ENCODE assay signal across 8 cellular contexts in the genomic region with DNA sequence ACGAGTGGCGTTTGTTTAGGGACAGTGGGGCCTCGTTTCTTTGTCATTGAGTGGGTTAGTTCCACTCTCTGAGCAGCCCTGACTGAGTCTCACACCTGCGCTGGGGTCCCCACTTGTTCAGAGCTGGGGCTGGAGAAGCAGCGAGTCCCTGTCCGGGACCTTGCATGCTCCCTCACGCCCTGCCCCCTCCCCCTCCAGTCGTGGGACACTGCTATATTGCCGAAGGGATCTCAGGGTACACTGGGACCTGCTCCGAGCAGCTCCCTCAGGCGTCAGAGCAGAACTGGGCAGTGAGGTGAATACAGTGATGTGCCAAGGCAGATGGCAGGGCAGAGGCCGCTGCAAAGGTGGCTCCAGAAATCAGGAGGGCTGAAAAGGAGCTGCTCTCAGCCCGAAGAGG. TPM values are rescaled to one million over a fixed set of nuclear protein-coding genes. Genes with fewer than 3 reads are reported as not detected.
DNase-seq lines count a peak whose midpoint lies in the region; ATAC-seq, FAIRE-seq and TF ChIP-seq lines count a peak whose summit lies in the region.

No MANE protein-coding gene starts in this region.

- H3K27me3 Mint-ChIP-seq in stimulated activated naive CD8-positive, alpha-beta T cell treated with anti-CD3 and anti-CD28 coated beads, Interleukin-15, amount 100 ng/mL, for 72 hours, result peaks cover 8% of the 10 kb centered on the region

- no peak for FAIRE-seq in GM12878 (lab: Jason Lieb, UNC)

- no peak for DNase-seq in activated CD4-positive, CD25-positive, alpha-beta regulatory T cell treated with anti-CD3 and anti-CD28 coated beads, Interleukin-2, amount 50 U/mL, for 72 hours
- no peak for DNase-seq in GM12878 (ENCODE audit: low read depth, low spot score)
- DNase-seq in stimulated activated naive CD8-positive, alpha-beta T cell treated with anti-CD3 and anti-CD28 coated beads, Interleukin-15, amount 100 ng/mL, for 72 hours, result no peak
- DNase-seq in NCI-H2196 treated with DMSO at 0.1 percent for 48 hours (lab: John Stamatoyannopoulos, UW; ENCODE audit: unreplicated experiment), result no peak
- DNase-seq in NCI-H146 (lab: John Stamatoyannopoulos, UW), result no peak
- no peak for DNase-seq in NCI-H1417 treated with DMSO at 0.1 percent for 48 hours (lab: John Stamatoyannopoulos, UW)

- H3K4me3 ChIP-seq in GM12878, result peak overlapping the region; percentile 41; the same call in 1 of the 2 replicates

- no peaks in the 10 kb centered on the region for H3K36me3 ChIP-seq in GM12878 (ENCODE audit: control insufficient read depth in 2 of 2, insufficient read depth in 2 of 2, low read length in 1 of 2)

- H3K4me1 ChIP-seq in GM12878 (ENCODE audit: control insufficient read depth, insufficient read depth, low read length), result peaks cover 57% of the 10 kb centered on the region

- no peaks in the 10 kb centered on the region for H3K9me3 ChIP-seq in GM12878 (replicated peaks; ENCODE audit: control insufficient read depth, insufficient read depth, low read length)

- H4K20me1 ChIP-seq in GM12878 (ENCODE audit: control insufficient read depth, insufficient read depth), result no peaks in the 10 kb centered on the region

- H3K9ac ChIP-seq in GM12878 (ENCODE audit: control insufficient read depth, insufficient read depth, low read length), result peak overlapping the region; percentile 21; the same call in 1 of the 2 replicates

- no peaks in the 10 kb centered on the region for H3K79me2 ChIP-seq in GM12878 (ENCODE audit: control insufficient read depth, insufficient read depth, low read length)

- POLR2A ChIA-PET in GM12878 (lab: Charles Lee), result interaction anchor here (0.7 to 7.4 kb wide), 7 partner anchors 12 to 59 kb away, joined by 3 to 112 read pairs (median 4); a partner anchor contains a TSS

- TSS peak; percentile 83 for BruUV-seq in GM12878 (replicated peaks; lab: Mats Ljungman, UMichigan)

- peak overlapping the region; percentile 38; the same call in 1 of the 2 replicates for H2AFZ ChIP-seq in GM12878 (ENCODE audit: control insufficient read depth, low read depth, low read length)

- TF ChIP-seq CTCF in GM12878 (IDR thresholded peaks at IDR 0.05 in 2 of 3, conservative IDR thresholded peaks at IDR 0.05 in 1 of 3; ENCODE audit: control insufficient read depth in 2 of 3, extremely low read depth in 1 of 3, insufficient read depth in 1 of 3, low read depth in 3 of 3, low read length in 3 of 3), result no peak

- no peak for TF ChIP-seq POLR2A in GM12878 (IDR thresholded peaks at IDR 0.05; ENCODE audit: low read depth, low read length)

- no peak for TF ChIP-seq EP300 in GM12878 (IDR thresholded peaks at IDR 0.05; ENCODE audit: borderline replicate concordance in 1 of 2, control insufficient read depth in 1 of 2, low read depth in 2 of 2, low read length in 2 of 2)

- SMC1A ChIA-PET in GM12878 (lab: Charles Lee; ENCODE audit: uncharacterized antibody, unreplicated experiment), result interaction anchor here (1.3 to 10.4 kb wide), 10 partner anchors 13 to 169 kb away, joined by 5 to 152 read pairs (median 34); a partner anchor contains a TSS

- peak overlapping the region; percentile 57 to 78 for H3K4me3 Mint-ChIP-seq in stimulated activated naive CD8-positive, alpha-beta T cell treated with anti-CD3 and anti-CD28 coated beads, Interleukin-15, amount 100 ng/mL, for 72 hours

- intact Hi-C loops in GM12878 (cut with micrococcal nuclease; ENCODE audit: unreplicated experiment), result loop anchor here (1.0 to 5.0 kb wide), 2 partner anchors 41 to 60 kb away; a partner anchor contains a TSS

- H3K4me1 Mint-ChIP-seq in stimulated activated naive CD8-positive, alpha-beta T cell treated with anti-CD3 and anti-CD28 coated beads, Interleukin-15, amount 100 ng/mL, for 72 hours, result peaks cover 94% of the 10 kb centered on the region

- peak overlapping the region; percentile 73 for H3K27ac ChIP-seq in GM12878 (ENCODE audit: control insufficient read depth, insufficient read depth)

- TF ChIP-seq RAD21 in GM12878 (IDR thresholded peaks at IDR 0.05; ENCODE audit: insufficient read depth, low read depth, low read length), result no peak

- in situ Hi-C loops in GM12878 (cut with MboI), result loop anchor here (10.0 kb wide), 1 partner anchor 58 kb away; a partner anchor contains a TSS

- H3K27ac Mint-ChIP-seq in stimulated activated naive CD8-positive, alpha-beta T cell treated with anti-CD3 and anti-CD28 coated beads, Interleukin-15, amount 100 ng/mL, for 72 hours, result peak overlapping the region; percentile 35 to 97

- CTCF ChIA-PET in GM12878 (lab: Yijun Ruan, JAX), result interaction anchor here (0.9 to 7.3 kb wide), 6 partner anchors 13 to 222 kb away, joined by 3 to 66 read pairs (median 26); no protein-coding TSS in a partner anchor

- no peaks in the 10 kb centered on the region for H3K27me3 ChIP-seq in GM12878 (replicated peaks in 1 of 2; ENCODE audit: control insufficient read depth in 2 of 2, insufficient read depth in 2 of 2, low read length in 1 of 2)

- H3K9me3 Mint-ChIP-seq in stimulated activated naive CD8-positive, alpha-beta T cell treated with anti-CD3 and anti-CD28 coated beads, Interleukin-15, amount 100 ng/mL, for 72 hours, result no peaks in the 10 kb centered on the region

- ATAC-seq in activated CD4-positive, CD25-positive, alpha-beta regulatory T cell treated with anti-CD3 and anti-CD28 coated beads, Interleukin-2, amount 50 U/mL, for 24 hours, result peak; percentile 3 to 4
- ATAC-seq in HG03066 (IDR thresholded peaks at IDR 0.05; ENCODE audit: low read depth, unreplicated experiment) (peak; percentile 12), GM12878 (peak; percentile 10)
- peak; percentile 12 for ATAC-seq in stimulated activated naive CD8-positive, alpha-beta T cell treated with anti-CD3 and anti-CD28 coated beads, Interleukin-15, amount 100 ng/mL, for 72 hours

- 21% methylated on average over 13 of the region's 13 CpGs for WGBS in GM12878 (ENCODE audit: insufficient coverage, insufficient replicate concordance, low lambda C conversion rate, missing lambda C conversion rate)

- RAD21 ChIA-PET in GM12878 (lab: Charles Lee; ENCODE audit: unreplicated experiment), result interaction anchor here (0.6 to 8.8 kb wide), 11 partner anchors 11 to 176 kb away, joined by 3 to 169 read pairs (median 13); a partner anchor contains a TSS

- H3K4me2 ChIP-seq in GM12878 (ENCODE audit: control insufficient read depth, insufficient read depth), result peak overlapping the region; percentile 43

TF ChIP-seq in GM12878, 131 proteins besides CTCF, POLR2A, EP300 and RAD21 (continues in another document):
- TF ChIP-seq, protein P1, sequence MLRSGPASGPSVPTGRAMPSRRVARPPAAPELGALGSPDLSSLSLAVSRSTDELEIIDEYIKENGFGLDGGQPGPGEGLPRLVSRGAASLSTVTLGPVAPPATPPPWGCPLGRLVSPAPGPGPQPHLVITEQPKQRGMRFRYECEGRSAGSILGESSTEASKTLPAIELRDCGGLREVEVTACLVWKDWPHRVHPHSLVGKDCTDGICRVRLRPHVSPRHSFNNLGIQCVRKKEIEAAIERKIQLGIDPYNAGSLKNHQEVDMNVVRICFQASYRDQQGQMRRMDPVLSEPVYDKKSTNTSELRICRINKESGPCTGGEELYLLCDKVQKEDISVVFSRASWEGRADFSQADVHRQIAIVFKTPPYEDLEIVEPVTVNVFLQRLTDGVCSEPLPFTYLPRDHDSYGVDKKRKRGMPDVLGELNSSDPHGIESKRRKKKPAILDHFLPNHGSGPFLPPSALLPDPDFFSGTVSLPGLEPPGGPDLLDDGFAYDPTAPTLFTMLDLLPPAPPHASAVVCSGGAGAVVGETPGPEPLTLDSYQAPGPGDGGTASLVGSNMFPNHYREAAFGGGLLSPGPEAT (IDR thresholded peaks at IDR 0.05; ENCODE audit: low read depth), result 0 out of 2 replicates have a peak, but pooled peaks have one; percentile 39
- TF ChIP-seq ATF7 (IDR thresholded peaks at IDR 0.05; ENCODE audit: low read depth) (no peak), PAX5 (IDR thresholded peaks at IDR 0.05; ENCODE audit: borderline replicate concordance, low read depth, low read length) (no peak)

RNA-seq across cellular contexts. Expression of a gene that starts 59.9 kb away (rescaled TPM):
- total RNA-seq in GM12878 (2013; cell fraction: nucleolus; rRNA removed), result 47.3 and 48.6 TPM in 2 replicates
- total RNA-seq in GM12878 (2014; rRNA removed) (49.3 and 51.8 TPM in 2 replicates), GM12878 (2014; rRNA removed; fragmentation: Illumina TruSeq; extraction: Trizol) (64.7 and 65.1 TPM in 2 replicates), GM12878 (2021) (109 and 112 TPM in 2 replicates)
- 21.1 TPM for polyA plus RNA-seq in GM12878 (2011; ENCODE audit: low read depth)
- polyA plus RNA-seq in GM12878 (2011; rRNA removed) (71.9 and 72.0 TPM in 2 replicates), GM12878 (2014; fragmentation: Illumina TruSeq; extraction: Trizol) (42.3 and 48.2 TPM in 2 replicates), GM12878 (2014; fragmentation: Nextera tagmentation; extraction: Ambion mirVana) (10 to 100 TPM; 31.1 to 63.1 TPM), GM12878 (2014; rRNA removed) (51.0 and 52.4 TPM in 2 replicates), GM12878 (2016; fragmentation: Nextera tagmentation; extraction: Ambion mirVana) (10 to 100 TPM; 20.3 to 24.4 TPM)
- 40.2 and 46.9 TPM in 2 replicates for polyA plus RNA-seq in GM12878 (2011; cell fraction: cytosol; rRNA removed)
- 35.3 and 41.2 TPM in 2 replicates for polyA plus RNA-seq in GM12878 (2011; cell fraction: nucleus; rRNA removed)
- 50.2 and 70.7 TPM in 2 replicates for polyA plus RNA-seq in GM12878 (2012)
- 55.7 and 58.5 TPM in 2 replicates for polyA minus RNA-seq in GM12878 (2011; rRNA and poly(A)+ RNA removed)
- 23.3 and 37.1 TPM in 2 replicates for polyA minus RNA-seq in GM12878 (2011; cell fraction: cytosol; rRNA and poly(A)+ RNA removed)
- polyA minus RNA-seq in GM12878 (2011; cell fraction: nucleus; rRNA and poly(A)+ RNA removed), result 10.3 and 17.7 TPM in 2 replicates
